Comparison of ENCODE assay signal across 11 cellular contexts in genomic region chr12:108686753-108687152, GRCh38. TPM values are rescaled to one million over a fixed set of nuclear protein-coding genes. Genes with fewer than 3 reads are reported as not detected.
DNase-seq lines count a peak whose midpoint lies in the region; ATAC-seq, FAIRE-seq and TF ChIP-seq lines count a peak whose summit lies in the region.
"Had no signal": no experiment of that assay in that cellular context is flagged by ENCODE, and none has a peak within 500 bp of the region (broad histone marks: within the 10 kb centered on the region; RNA-seq: fewer than 3 reads in every experiment).

No MANE protein-coding gene starts in this region.

- no peaks in the 10 kb centered on the region for H3K9me3 Mint-ChIP-seq in activated naive CD4-positive, alpha-beta T cell treated with anti-CD3 and anti-CD28 coated beads, Interleukin-2, amount 50 U/mL, for 24 hours
- no peaks in the 10 kb centered on the region for H3K9me3 Mint-ChIP-seq in activated naive CD4-positive, alpha-beta T cell treated with anti-CD3 and anti-CD28 coated beads for 36 hours
- no peaks in the 10 kb centered on the region for H3K9me3 Mint-ChIP-seq in nephron progenitor cell

- no peak for TF ChIP-seq RAD21 in H1 (IDR thresholded peaks at IDR 0.05 in 1 of 2, conservative IDR thresholded peaks at IDR 0.05 in 1 of 2; ENCODE audit: low read depth in 2 of 2, low read length in 2 of 2)

- no peak overlapping the region for H3K4me2 ChIP-seq in H1 (ENCODE audit: insufficient read depth in 1 of 2, low read depth in 2 of 2, low read length in 2 of 2)

- H3K79me2 ChIP-seq in H1 (ENCODE audit: control insufficient read depth in 1 of 2, insufficient read depth in 2 of 2, low read length in 2 of 2), result peaks cover 0 to 68% of the 10 kb centered on the region in 2 experiments; a peak in 2 of 4 replicates

- no peak overlapping the region for H3K4ac ChIP-seq in H1 (replicated peaks; ENCODE audit: insufficient read length, low read depth, low read length)

- POLR2A ChIA-PET in H1 (lab: Charles Lee; ENCODE audit: partially characterized antibody), result interaction anchor here (1.1 to 2.2 kb wide), 3 partner anchors 23 to 43 kb away, joined by 3 to 6 read pairs (median 4); no protein-coding TSS in a partner anchor

- H3K23ac ChIP-seq in H1 (ENCODE audit: insufficient read length), result no peak overlapping the region

- 81% methylated on average over 6 of the region's 6 CpGs; no CpG with 5 or more reads in 1 of the 2 experiments for WGBS in H1 (ENCODE audit: extremely low coverage in 1 of 2, insufficient coverage in 1 of 2, insufficient read length in 1 of 2, insufficient replicate concordance in 2 of 2, low coverage in 1 of 2, low lambda C conversion rate in 2 of 2, missing lambda C conversion rate in 1 of 2), 2 experiments
- WGBS in upper lobe of left lung, 2 donors, result 35 to 43% methylated on average over 6 of the region's 6 CpGs

- H3K9me3 ChIP-seq in H1 (ENCODE audit: insufficient read depth in 2 of 2, low read depth in 1 of 2, low read length in 1 of 2) (no peaks in the 10 kb centered on the region), upper lobe of left lung (no peaks in the 10 kb centered on the region)

- no peak overlapping the region for H2AK5ac ChIP-seq in H1 (ENCODE audit: low read depth, low read length)

- H4K20me1 ChIP-seq in H1 (replicated peaks in 1 of 2; ENCODE audit: control insufficient read depth in 1 of 2, insufficient read depth in 2 of 2, low read length in 2 of 2), result peaks cover 2% of the 10 kb centered on the region in 2 experiments

- H3K27me3 ChIP-seq in H1 (replicated peaks in 1 of 4; ENCODE audit: control insufficient read depth in 3 of 4, extremely low read depth in 1 of 4, insufficient read depth in 3 of 4, low read length in 3 of 4), result no peaks in the 10 kb centered on the region
- no peaks in the 10 kb centered on the region for H3K27me3 ChIP-seq in upper lobe of left lung

- H3K27me3 Mint-ChIP-seq in activated naive CD4-positive, alpha-beta T cell treated with anti-CD3 and anti-CD28 coated beads, Interleukin-2, amount 50 U/mL, for 24 hours, result no peaks in the 10 kb centered on the region
- no peaks in the 10 kb centered on the region for H3K27me3 Mint-ChIP-seq in activated naive CD4-positive, alpha-beta T cell treated with anti-CD3 and anti-CD28 coated beads for 36 hours (ENCODE audit: low read depth)
- no peaks in the 10 kb centered on the region for H3K27me3 Mint-ChIP-seq in nephron progenitor cell (ENCODE audit: low read depth, poor library complexity)

- no peak overlapping the region for H2BK15ac ChIP-seq in H1 (ENCODE audit: low read length)

- H3K36me3 ChIP-seq in H1 (ENCODE audit: control insufficient read depth in 2 of 4, insufficient read depth in 4 of 4, low read length in 3 of 4) (no peaks in the 10 kb centered on the region), upper lobe of left lung (no peaks in the 10 kb centered on the region)

- 0 out of 2 replicates have a peak overlapping the region, but pooled peaks have one; percentile 8 for H3K27ac ChIP-seq in H1 (ENCODE audit: low read depth, low read length)
- peak overlapping the region; percentile 31 to 93 (median 73) for H3K27ac ChIP-seq in upper lobe of left lung

- H3K4me1 ChIP-seq in H1 (replicated peaks in 1 of 4; ENCODE audit: control insufficient read depth in 3 of 4, insufficient read depth in 4 of 4, low read length in 3 of 4) (peaks cover 6 to 18% (median 7%) of the 10 kb centered on the region in 4 experiments; a peak in 6 of 7 replicates), upper lobe of left lung (peaks cover 60 to 76% (median 67%) of the 10 kb centered on the region in 4 donors)

- TF ChIP-seq CTCF in H1 (IDR thresholded peaks at IDR 0.05; ENCODE audit: control extremely low read depth in 1 of 3, insufficient read depth in 1 of 3, low read depth in 1 of 3, low read length in 3 of 3) (no peak), nephron progenitor cell (IDR thresholded peaks at IDR 0.05) (no peak), upper lobe of left lung (IDR thresholded peaks at IDR 0.05) (no peak)

- CTCF ChIA-PET in activated naive CD4-positive, alpha-beta T cell treated with anti-CD3 and anti-CD28 coated beads for 36 hours (lab: Charles Lee), result interaction anchor here (0.5 to 9.2 kb wide), 7 partner anchors 10 to 129 kb away, joined by 3 to 71 read pairs (median 4); no protein-coding TSS in a partner anchor
- CTCF ChIA-PET in H1 (lab: Charles Lee; ENCODE audit: partially characterized antibody), result interaction anchor here (0.6 to 3.8 kb wide), 11 partner anchors 9 to 88 kb away, joined by 3 to 25 read pairs (median 3); no protein-coding TSS in a partner anchor

- H3K56ac ChIP-seq in H1 (replicated peaks; ENCODE audit: insufficient read length, low read depth, low read length), result no peak overlapping the region

- H3K79me1 ChIP-seq in H1 (ENCODE audit: low read depth, low read length), result peaks cover 2% of the 10 kb centered on the region

- H3K23me2 ChIP-seq in H1 (ENCODE audit: low read depth, low read length), result no peaks in the 10 kb centered on the region

- H4K5ac ChIP-seq in H1 (ENCODE audit: insufficient read length, low read depth, low read length), result no peak overlapping the region

- H4K8ac ChIP-seq in H1 (ENCODE audit: extremely low read depth, insufficient read depth, low read length), result no peak overlapping the region

- no peak overlapping the region for H4K91ac ChIP-seq in H1 (replicated peaks; ENCODE audit: insufficient read length, low read length)

- FAIRE-seq in H1 (lab: Jason Lieb, UNC), result no peak

- H3K14ac ChIP-seq in H1 (ENCODE audit: insufficient read length), result no peak overlapping the region

- H3K36me3 Mint-ChIP-seq in activated naive CD4-positive, alpha-beta T cell treated with anti-CD3 and anti-CD28 coated beads, Interleukin-2, amount 50 U/mL, for 24 hours, result no peaks in the 10 kb centered on the region
- H3K36me3 Mint-ChIP-seq in activated naive CD4-positive, alpha-beta T cell treated with anti-CD3 and anti-CD28 coated beads for 36 hours (ENCODE audit: low read depth), result no peaks in the 10 kb centered on the region
- peaks cover 4% of the 10 kb centered on the region for H3K36me3 Mint-ChIP-seq in nephron progenitor cell (ENCODE audit: low read depth)

- H2BK12ac ChIP-seq in H1 (ENCODE audit: low read depth, low read length), result 0 out of 2 replicates have a peak overlapping the region, but pooled peaks have one; percentile 44

- ATAC-seq in upper lobe of left lung (ENCODE audit: low FRiP score in 2 of 2) (no peak), GM21423 (IDR thresholded peaks at IDR 0.05; ENCODE audit: unreplicated experiment) (no peak), HG03135 (IDR thresholded peaks at IDR 0.05; ENCODE audit: unreplicated experiment) (no peak)

- no peak overlapping the region for H2BK120ac ChIP-seq in H1 (replicated peaks; ENCODE audit: low read depth, low read length)

- no peak overlapping the region for H2BK5ac ChIP-seq in H1 (ENCODE audit: low read depth, low read length)

- H3K27ac Mint-ChIP-seq in activated naive CD4-positive, alpha-beta T cell treated with anti-CD3 and anti-CD28 coated beads, Interleukin-2, amount 50 U/mL, for 24 hours, result peak overlapping the region; percentile 79
- H3K27ac Mint-ChIP-seq in activated naive CD4-positive, alpha-beta T cell treated with anti-CD3 and anti-CD28 coated beads for 36 hours, result no peak overlapping the region
- H3K27ac Mint-ChIP-seq in nephron progenitor cell, result peak overlapping the region; percentile 12

- no peak for DNase-seq in activated naive CD4-positive, alpha-beta T cell treated with anti-CD3 and anti-CD28 coated beads for 36 hours
- DNase-seq in H1 (ENCODE audit: low read depth in 1 of 2, low spot score in 2 of 2) (no peak), nephron progenitor cell (no peak), upper lobe of left lung (peak in 1 of 2 donors; percentile 70), T-helper 2 cell (no peak)
- DNase-seq: ACHN; DMS79; stimulated activated CD4-positive, alpha-beta T cell treated with anti-CD3 and anti-CD28 coated beads, Interleukin-2, amount 100 ng/mL, for 48 hours had no signal

- TF ChIP-seq EP300 in H1 (IDR thresholded peaks at IDR 0.05; ENCODE audit: borderline replicate concordance in 1 of 2, low read depth in 2 of 2, low read length in 2 of 2), result no peak
- no peak for TF ChIP-seq EP300 in upper lobe of left lung (IDR thresholded peaks at IDR 0.05)

- H3K4me3 ChIP-seq in H1 (ENCODE audit: extremely low read depth in 1 of 4, insufficient read depth in 2 of 4, low read depth in 3 of 4, low read length in 4 of 4) (no peak overlapping the region), upper lobe of left lung (no peak overlapping the region)

- TF ChIP-seq POLR2A in H1 (IDR thresholded peaks at IDR 0.05; ENCODE audit: control extremely low read depth in 1 of 2, low read depth in 2 of 2, low read length in 2 of 2) (no peak), upper lobe of left lung (IDR thresholded peaks at IDR 0.05) (no peak)

- peaks cover 48% of the 10 kb centered on the region for H3K4me1 Mint-ChIP-seq in activated naive CD4-positive, alpha-beta T cell treated with anti-CD3 and anti-CD28 coated beads, Interleukin-2, amount 50 U/mL, for 24 hours
- peaks cover 42% of the 10 kb centered on the region for H3K4me1 Mint-ChIP-seq in activated naive CD4-positive, alpha-beta T cell treated with anti-CD3 and anti-CD28 coated beads for 36 hours (ENCODE audit: low read depth)
- peaks cover 52% of the 10 kb centered on the region for H3K4me1 Mint-ChIP-seq in nephron progenitor cell

- H3K4me3 Mint-ChIP-seq in activated naive CD4-positive, alpha-beta T cell treated with anti-CD3 and anti-CD28 coated beads, Interleukin-2, amount 50 U/mL, for 24 hours, result no peak overlapping the region
- no peak overlapping the region for H3K4me3 Mint-ChIP-seq in activated naive CD4-positive, alpha-beta T cell treated with anti-CD3 and anti-CD28 coated beads for 36 hours
- no peak overlapping the region for H3K4me3 Mint-ChIP-seq in nephron progenitor cell

- no peak overlapping the region for H3K18ac ChIP-seq in H1 (ENCODE audit: extremely low read depth, low read length)

- H3K9ac ChIP-seq in H1 (replicated peaks in 1 of 4; ENCODE audit: extremely low read depth in 1 of 4, low read depth in 3 of 4, low read length in 3 of 4), result no peak overlapping the region

- no peak overlapping the region for H2AFZ ChIP-seq in H1 (ENCODE audit: low read length)

- no peak overlapping the region for H2BK20ac ChIP-seq in H1 (ENCODE audit: low read length)

- intact Hi-C loops in activated naive CD4-positive, alpha-beta T cell treated with anti-CD3 and anti-CD28 coated beads for 36 hours (cut with micrococcal nuclease), result no loop called here

RNA-seq across cellular contexts. Expression of gene CORO1C, which starts 44.6 kb away (rescaled TPM):
- total RNA-seq in activated naive CD4-positive, alpha-beta T cell treated with anti-CD3 and anti-CD28 coated beads for 36 hours, result 10 to 100 TPM; 36.4 to 43.7 TPM
- 120 and 130 TPM in 2 replicates for total RNA-seq in H1 (2021; fragmentation: NEBNext Ultra II Directional; extraction: Animal tissue kit (Norgen Biotek cat#: 25700))
- polyA plus RNA-seq in H1 (2011; rRNA removed), result 71.7 and 72.7 TPM in 2 replicates
- 77.4 TPM for polyA plus RNA-seq in H1 (2011; cell fraction: cytosol; rRNA removed)
- polyA plus RNA-seq in H1 (2011; cell fraction: nucleus; rRNA removed), result 64.4 TPM
- 74.9 to 102 TPM (median 86.3 TPM) in 4 replicates for polyA plus RNA-seq in H1 (2012, experiment 1 of 2)
- 7.2 TPM for polyA plus RNA-seq in H1 (2012, experiment 2 of 2)
- 67.3 TPM for polyA plus RNA-seq in H1 (2013, experiment 1 of 2)
- polyA plus RNA-seq in H1 (2013, experiment 2 of 2), result 69.1 TPM
- 378 and 431 TPM in 2 replicates for polyA minus RNA-seq in H1 (2011; rRNA and poly(A)+ RNA removed)
- polyA minus RNA-seq in H1 (2011; cell fraction: cytosol; rRNA and poly(A)+ RNA removed), result 104 TPM
- polyA minus RNA-seq in H1 (2011; cell fraction: nucleus; rRNA and poly(A)+ RNA removed), result 107 TPM
- total RNA-seq in upper lobe of left lung, result 100 to 1,000 TPM; 154 to 297 (median 223) TPM

RNA-seq across cellular contexts. Expression of gene SELPLG, which starts 53.1 kb away (rescaled TPM):
- 10 to 100 TPM; 19.9 to 21.9 TPM for total RNA-seq in activated naive CD4-positive, alpha-beta T cell treated with anti-CD3 and anti-CD28 coated beads for 36 hours
- total RNA-seq in H1 (2021; fragmentation: NEBNext Ultra II Directional; extraction: Animal tissue kit (Norgen Biotek cat#: 25700)), result 0.13 TPM in 1 of 2 replicates, not detected in the other
- polyA plus RNA-seq in H1 (2011; rRNA removed), result 0.18 and 0.19 TPM in 2 replicates
- polyA plus RNA-seq in H1 (2011; cell fraction: cytosol; rRNA removed), result 0.09 TPM
- 0.09 TPM for polyA plus RNA-seq in H1 (2011; cell fraction: nucleus; rRNA removed)
- 0.09 TPM in 1 of 4 replicates, not detected in the others for polyA plus RNA-seq in H1 (2012, experiment 1 of 2)
- polyA plus RNA-seq in H1 (2012, experiment 2 of 2), result not detected
- polyA plus RNA-seq in H1 (2013, experiment 1 of 2), result 0.08 TPM
- polyA plus RNA-seq in H1 (2013, experiment 2 of 2), result 0.06 TPM
- 0.10 TPM in 1 of 2 replicates, not detected in the other for polyA minus RNA-seq in H1 (2011; rRNA and poly(A)+ RNA removed)
- not detected for polyA minus RNA-seq in H1 (2011; cell fraction: cytosol; rRNA and poly(A)+ RNA removed)
- polyA minus RNA-seq in H1 (2011; cell fraction: nucleus; rRNA and poly(A)+ RNA removed), result not detected
- 10 to 100 TPM; 25.2 to 71.4 (median 42.5) TPM for total RNA-seq in upper lobe of left lung

Comparison
In these comparisons a context has a peak if more than half of its experiments do, and no peak if none do; other contexts are left out.
1. RNA of gene SELPLG, which starts 53.1 kb away (total RNA-seq): 25.2 to 71.4 TPM in upper lobe of left lung and 19.9 to 21.9 TPM in activated naive CD4-positive, alpha-beta T cell treated with anti-CD3 and anti-CD28 coated beads for 36 hours; 0.13 TPM in H1; every median in the first group is over 10 times any median in the second.